Comparison of ENCODE assay signal across 1 cellular context in genomic region chr6:127854009-127854408, GRCh38.
TF ChIP-seq lines count a peak whose summit lies in the region.

No MANE protein-coding gene starts in this region.

TF ChIP-seq in HepG2, 621 proteins besides CTCF, POLR2A, EP300 and RAD21:
- TF ChIP-seq STAG1 (CRISPR knock-in tag; IDR thresholded peaks at IDR 0.05) (peak; percentile 70), ZBTB40 (IDR thresholded peaks at IDR 0.05) (peak; percentile 86), ZBTB40 (CRISPR knock-in tag; IDR thresholded peaks at IDR 0.05) (peak; percentile 99), TRIM24 (CRISPR knock-in tag; IDR thresholded peaks at IDR 0.05) (no peak)
